In the genomic region with DNA sequence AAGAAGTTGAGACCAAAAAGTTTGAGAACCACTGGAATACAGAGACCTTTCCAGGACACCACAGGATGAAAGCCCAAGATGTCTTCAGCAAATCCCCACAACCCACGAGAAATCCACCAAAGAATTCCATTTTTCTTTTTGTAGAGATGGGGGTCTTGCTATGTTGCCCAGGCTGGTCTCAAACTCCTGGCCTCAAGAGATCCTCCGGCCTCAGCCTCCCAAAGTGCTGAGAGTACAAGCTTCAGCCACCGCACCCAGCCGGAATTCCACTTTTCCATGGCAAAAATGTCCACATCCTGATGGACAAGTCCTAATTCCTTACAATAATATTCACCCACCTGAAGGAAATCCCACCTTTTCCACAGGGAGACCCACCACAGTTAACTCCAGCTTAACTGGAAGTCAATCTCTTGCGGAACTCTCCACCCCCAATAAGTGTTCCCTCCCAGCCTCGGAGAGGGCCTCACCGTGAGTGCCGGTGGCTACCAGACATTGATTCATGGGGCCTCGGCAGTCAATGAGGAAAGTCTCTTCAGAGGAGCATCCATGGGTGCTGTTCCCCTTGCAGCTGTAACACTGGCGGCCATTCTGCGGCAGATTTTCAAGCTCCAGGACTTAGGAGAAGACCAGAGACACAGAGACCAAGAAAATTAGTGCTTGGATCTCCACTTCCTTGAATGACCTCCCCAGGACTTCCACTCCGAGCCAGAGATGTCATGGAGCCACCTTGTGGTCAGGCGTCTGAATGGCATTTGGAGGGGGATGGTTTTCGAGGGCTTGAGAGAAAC, we compare ENCODE assay signal across 1 cellular context.
TF ChIP-seq lines count a peak whose summit lies in the region.

No MANE protein-coding gene starts in this region.

TF ChIP-seq in IMR-90, 13 proteins besides CTCF, POLR2A, EP300 and RAD21:
- no peak; the same call in 1 of the 2 replicates for TF ChIP-seq MAZ (IDR thresholded peaks at IDR 0.05; ENCODE audit: borderline replicate concordance, low read depth, low read length)
- peak; percentile 53 for TF ChIP-seq SMC3 (IDR thresholded peaks at IDR 0.05; ENCODE audit: low read depth, low read length)
- TF ChIP-seq MXI1 (IDR thresholded peaks at IDR 0.05; ENCODE audit: borderline replicate concordance, low read depth, low read length) = no peak
- TF ChIP-seq MAFK (IDR thresholded peaks at IDR 0.05; ENCODE audit: low read depth, low read length) = no peak
- TF ChIP-seq RCOR1 (IDR thresholded peaks at IDR 0.05; ENCODE audit: insufficient replicate concordance, low read length) = no peak
- TF ChIP-seq, protein P1, sequence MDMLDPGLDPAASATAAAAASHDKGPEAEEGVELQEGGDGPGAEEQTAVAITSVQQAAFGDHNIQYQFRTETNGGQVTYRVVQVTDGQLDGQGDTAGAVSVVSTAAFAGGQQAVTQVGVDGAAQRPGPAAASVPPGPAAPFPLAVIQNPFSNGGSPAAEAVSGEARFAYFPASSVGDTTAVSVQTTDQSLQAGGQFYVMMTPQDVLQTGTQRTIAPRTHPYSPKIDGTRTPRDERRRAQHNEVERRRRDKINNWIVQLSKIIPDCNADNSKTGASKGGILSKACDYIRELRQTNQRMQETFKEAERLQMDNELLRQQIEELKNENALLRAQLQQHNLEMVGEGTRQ (IDR thresholded peaks at IDR 0.05; ENCODE audit: low read depth, low read length) = no peak
- TF ChIP-seq BHLHE40 (IDR thresholded peaks at IDR 0.05; ENCODE audit: low read depth, low read length) = no peak
TF ChIP-seq in IMR-90: peak in this region for 1.
